ENCODE assay signal across 10 cellular contexts in genomic region chr15:65954289-65954741, GRCh38.
DNase-seq lines count a peak whose midpoint lies in the region; ATAC-seq and TF ChIP-seq lines count a peak whose summit lies in the region.
"Had no signal": no experiment of that assay in that cellular context is flagged by ENCODE, and none has a peak within 500 bp of the region (broad histone marks: within the 10 kb centered on the region; RNA-seq: fewer than 3 reads in every experiment).

No MANE protein-coding gene starts in this region.

- peak; percentile 74 for DNase-seq in ELR (ENCODE audit: low read depth)
- peak; percentile 94 for DNase-seq in NCI-H146 treated with DMSO at 0.1 percent for 48 hours (lab: John Stamatoyannopoulos, UW; ENCODE audit: unreplicated experiment)
- DNase-seq in WTC11 (ENCODE audit: low spot score), result peak; percentile 69
- DNase-seq in islet precursor cell, result peak; percentile 99
- DNase-seq in NK-92 (lab: John Stamatoyannopoulos, UW; ENCODE audit: unreplicated experiment), result no peak
- no peak for DNase-seq in superior temporal gyrus (ENCODE audit: extremely low spot score)
- DNase-seq: activated CD4-positive, alpha-beta T cell treated with anti-CD3 and anti-CD28 coated beads, Interleukin-2, amount 10 ng/mL, durations not matched to agents 7 days and 5 days had no signal

- POLR2A ChIA-PET in WTC11 (lab: Charles Lee), result interaction anchor here (0.8 kb wide), 1 partner anchor 17 kb away, joined by 3 read pairs; no protein-coding TSS in a partner anchor

- no peak for TF ChIP-seq CTCF in WTC11 (IDR thresholded peaks at IDR 0.05)

- ATAC-seq in WTC11, result peak; percentile 93
- ATAC-seq in GM21737 (IDR thresholded peaks at IDR 0.05; ENCODE audit: unreplicated experiment), result no peak
- no peak for ATAC-seq in HG02885 (IDR thresholded peaks at IDR 0.05; ENCODE audit: poor library complexity, unreplicated experiment)

- H3K27me3 Mint-ChIP-seq in WTC11 (ENCODE audit: low read depth), result no peaks in the 10 kb centered on the region

- CTCF ChIA-PET in WTC11 (lab: Charles Lee), result interaction anchor here (0.8 to 1.8 kb wide), 6 partner anchors 28 to 343 kb away, joined by 3 to 5 read pairs (median 4); partner anchors contain the start of genes INTS14 and RAB11A

- no peak overlapping the region for H3K4me3 Mint-ChIP-seq in WTC11
- H3K4me3 Mint-ChIP-seq: activated CD4-positive, alpha-beta T cell treated with anti-CD3 and anti-CD28 coated beads, Interleukin-2, amount 10 ng/mL, durations not matched to agents 7 days and 5 days; activated naive CD8-positive, alpha-beta T cell had no signal

- peak overlapping the region; percentile 87 for H3K27ac Mint-ChIP-seq in WTC11
- H3K27ac Mint-ChIP-seq: activated CD4-positive, alpha-beta T cell treated with anti-CD3 and anti-CD28 coated beads, Interleukin-2, amount 10 ng/mL, durations not matched to agents 7 days and 5 days; activated naive CD8-positive, alpha-beta T cell had no signal

- no peaks in the 10 kb centered on the region for H3K36me3 Mint-ChIP-seq in WTC11
- H3K36me3 Mint-ChIP-seq: activated naive CD8-positive, alpha-beta T cell had no signal

- no peaks in the 10 kb centered on the region for H3K9me3 Mint-ChIP-seq in WTC11
- H3K9me3 Mint-ChIP-seq: activated CD4-positive, alpha-beta T cell treated with anti-CD3 and anti-CD28 coated beads, Interleukin-2, amount 10 ng/mL, durations not matched to agents 7 days and 5 days had no signal

- H3K4me1 Mint-ChIP-seq in WTC11, result peaks cover 44% of the 10 kb centered on the region

TF ChIP-seq in WTC11, 78 proteins besides CTCF, POLR2A, EP300 and RAD21 (continues in another document):
- no peak for TF ChIP-seq ZNF425 (CRISPR knock-in tag; conservative IDR thresholded peaks at IDR 0.05)
- TF ChIP-seq STAT6 (CRISPR knock-in tag; conservative IDR thresholded peaks at IDR 0.05; ENCODE audit: low read depth), result no peak
- TF ChIP-seq CDX4 (CRISPR knock-in tag; IDR thresholded peaks at IDR 0.05; ENCODE audit: borderline replicate concordance), result no peak
- 0 out of 2 replicates have a peak, but pooled peaks have one; percentile 35 for TF ChIP-seq FOXK1 (CRISPR knock-in tag; IDR thresholded peaks at IDR 0.05)
- TF ChIP-seq ATF2 (CRISPR knock-in tag; IDR thresholded peaks at IDR 0.05; ENCODE audit: borderline replicate concordance, low read depth), result no peak
- TF ChIP-seq NFYB (CRISPR knock-in tag; conservative IDR thresholded peaks at IDR 0.05; ENCODE audit: low read depth), result no peak
- no peak for TF ChIP-seq GRHL2 (CRISPR knock-in tag; IDR thresholded peaks at IDR 0.05; ENCODE audit: insufficient replicate concordance, severe bottlenecking)
- no peak for TF ChIP-seq USF1 (CRISPR knock-in tag; IDR thresholded peaks at IDR 0.05)
- TF ChIP-seq CREB1 (CRISPR knock-in tag; IDR thresholded peaks at IDR 0.05), result no peak
- peak; percentile 91 for TF ChIP-seq ZNF423 (CRISPR knock-in tag; IDR thresholded peaks at IDR 0.05)
- no peak for TF ChIP-seq SOX15 (CRISPR knock-in tag; IDR thresholded peaks at IDR 0.05)
- TF ChIP-seq E2F5 (CRISPR knock-in tag; IDR thresholded peaks at IDR 0.05), result no peak
- TF ChIP-seq NFE2L1 (CRISPR knock-in tag; IDR thresholded peaks at IDR 0.05), result no peak
- TF ChIP-seq ETV6 (CRISPR knock-in tag; IDR thresholded peaks at IDR 0.05), result peak; percentile 50; the same call in 1 of the 2 replicates
- 0 out of 2 replicates have a peak, but pooled peaks have one; percentile 56 for TF ChIP-seq TEAD1 (CRISPR knock-in tag; IDR thresholded peaks at IDR 0.05)
- TF ChIP-seq HMGXB4 (CRISPR knock-in tag; IDR thresholded peaks at IDR 0.05), result no peak

Comparison
In these comparisons a context has a peak if more than half of its experiments do, and no peak if none do; other contexts are left out.
1. DNase-seq: peak in ELR (single experiment), NCI-H146 treated with DMSO at 0.1 percent for 48 hours (single experiment), WTC11 (single experiment) and islet precursor cell (single experiment); none in NK-92 (single experiment) and superior temporal gyrus (single experiment).